In genomic region chr5:136137497-136138220, GRCh38 we compare ENCODE assay signal across 32 cellular contexts. TPM values are rescaled to one million over a fixed set of nuclear protein-coding genes. Genes with fewer than 3 reads are reported as not detected.
A peak's percentile ranks its signal among the peaks of the same experiment; 100 is the strongest.
DNase-seq lines count a peak whose midpoint lies in the region; ATAC-seq, FAIRE-seq and TF ChIP-seq lines count a peak whose summit lies in the region.
"Had no signal": no experiment of that assay in that cellular context is flagged by ENCODE, and none has a peak within 500 bp of the region (broad histone marks: within the 10 kb centered on the region; RNA-seq: fewer than 3 reads in every experiment).

No MANE protein-coding gene starts in this region.

- H2BK5ac ChIP-seq in trophoblast cell (ENCODE audit: low read depth, low read length, poor library complexity), result no peak overlapping the region

- H3K4me1 Mint-ChIP-seq in CD8-positive, alpha-beta T cell (ENCODE audit: low read depth), result peaks cover 44% of the 10 kb centered on the region

- H3K4me3 ChIP-seq in GM23248 (peak overlapping the region; percentile 8; the same call in 1 of the 2 replicates), trophoblast cell (ENCODE audit: low read depth, low read length) (no peak overlapping the region), SJCRH30 (no peak overlapping the region), pancreas (no peak overlapping the region)
- no peak overlapping the region for H3K4me3 ChIP-seq in CD8-positive, alpha-beta T cell (ENCODE audit: low read depth, low read length)
- H3K4me3 ChIP-seq: dorsolateral prefrontal cortex, left lung, tibial nerve had no signal

- H3K79me1 ChIP-seq in trophoblast cell (ENCODE audit: low read length), result peaks cover 5% of the 10 kb centered on the region

- peaks cover 26% of the 10 kb centered on the region for H3F3A ChIP-seq in GM23248 (ENCODE audit: insufficient read depth)

- peaks cover 5% of the 10 kb centered on the region for H3K36me3 Mint-ChIP-seq in CD8-positive, alpha-beta T cell
- H3K36me3 Mint-ChIP-seq: activated CD4-positive, alpha-beta memory T cell treated with anti-CD3 and anti-CD28 coated beads for 36 hours; activated naive CD4-positive, alpha-beta T cell treated with anti-CD3 and anti-CD28 coated beads, Interleukin-2, amount 50 U/mL, for 72 hours; immature natural killer cell; natural killer cell treated with Interleukin-12 subunit alpha and Interleukin-12 subunit beta and Interleukin-15 and Interleukin-18, amount 100 ng/mL, for 72 hours had no signal

- FAIRE-seq in pancreas (lab: Jason Lieb, UNC), result no peak
- FAIRE-seq: HTR-8/SVneo had no signal

- H3K4me2 ChIP-seq in GM23248 (ENCODE audit: unreplicated experiment) (peak overlapping the region; percentile 19), trophoblast cell (ENCODE audit: low read length) (no peak overlapping the region)

- peak; percentile 61 for DNase-seq in GM23248
- DNase-seq in RWPE1 (ENCODE audit: low spot score), result peak; percentile 45
- DNase-seq in trophoblast cell, result no peak
- DNase-seq in NCI-H2081 treated with DMSO at 0.1 percent for 48 hours (lab: John Stamatoyannopoulos, UW), result no peak
- no peak for DNase-seq in SJCRH30
- DNase-seq in pancreas, result no peak
- DNase-seq in CD8-positive, alpha-beta T cell, result no peak
- DNase-seq: activated CD4-positive, alpha-beta memory T cell treated with anti-CD3 and anti-CD28 coated beads for 36 hours; activated CD8-positive, alpha-beta memory T cell treated with anti-CD3 and anti-CD28 coated beads, Interleukin-2, amount 50 U/mL, for 48 hours; aorta; dorsolateral prefrontal cortex; foreskin melanocyte; GDM1; immature natural killer cell; KG1; left lung; midbrain; MV-4-11; NCI-H1694; NCI-H526; Right ventricle myocardium superior; stimulated activated naive CD8-positive, alpha-beta T cell treated with anti-CD3 and anti-CD28 coated beads, Interleukin-15, amount 100 ng/mL, for 72 hours had no signal

- H3K27me3 Mint-ChIP-seq in CD8-positive, alpha-beta T cell (ENCODE audit: low read depth), result no peaks in the 10 kb centered on the region
- H3K27me3 Mint-ChIP-seq: natural killer cell treated with Interleukin-12 subunit alpha and Interleukin-12 subunit beta and Interleukin-15 and Interleukin-18, amount 100 ng/mL, for 72 hours; stimulated activated naive CD8-positive, alpha-beta T cell treated with anti-CD3 and anti-CD28 coated beads, Interleukin-15, amount 100 ng/mL, for 72 hours had no signal

- CTCF ChIA-PET in RWPE1 (lab: Yijun Ruan, JAX), result interaction anchor here (0.6 kb wide), 2 partner anchors 220 to 303 kb away, joined by 3 read pairs; no protein-coding TSS in a partner anchor
- CTCF ChIA-PET in CD8-positive, alpha-beta T cell (lab: Charles Lee), result interaction anchor here (0.8 kb wide), 1 partner anchor 577 kb away, joined by 3 read pairs; no protein-coding TSS in a partner anchor

- peak overlapping the region; percentile 97 for H3K4ac ChIP-seq in trophoblast cell (ENCODE audit: low read depth, low read length)

- H2BK12ac ChIP-seq in trophoblast cell (ENCODE audit: low read length), result no peak overlapping the region

- no peak overlapping the region for H3K23ac ChIP-seq in trophoblast cell (ENCODE audit: low read length)

- no peak overlapping the region for H3K27ac Mint-ChIP-seq in CD8-positive, alpha-beta T cell
- H3K27ac Mint-ChIP-seq: activated CD4-positive, alpha-beta memory T cell treated with anti-CD3 and anti-CD28 coated beads for 36 hours; activated naive CD4-positive, alpha-beta T cell treated with anti-CD3 and anti-CD28 coated beads, Interleukin-2, amount 50 U/mL, for 72 hours; activated T-helper 2 cell treated with anti-CD3 and anti-CD28 coated beads, Interferon-gamma antibody, Interleukin-2, Interleukin-4, amounts not matched to agents 10 μg/mL and 5 μg/mL and 100 μg/mL, durations not matched to agents 14 hours and 24 hours and 36 hours; stimulated activated naive CD8-positive, alpha-beta T cell treated with anti-CD3 and anti-CD28 coated beads, Interleukin-15, amount 100 ng/mL, for 72 hours had no signal

- H3K36me3 ChIP-seq in GM23248 (ENCODE audit: low read depth) (no peaks in the 10 kb centered on the region), trophoblast cell (ENCODE audit: control insufficient read depth in 1 of 2, insufficient read depth in 2 of 2, low read length in 2 of 2) (no peaks in the 10 kb centered on the region), SJCRH30 (0 out of 2 replicates have a peak, but pooled peaks cover 8% of the 10 kb centered on the region), pancreas (no peaks in the 10 kb centered on the region)
- no peaks in the 10 kb centered on the region for H3K36me3 ChIP-seq in CD8-positive, alpha-beta T cell (ENCODE audit: insufficient read depth, low read length)
- H3K36me3 ChIP-seq: left lung, tibial nerve had no signal

- no peak overlapping the region for H4K12ac ChIP-seq in trophoblast cell (ENCODE audit: low read depth, low read length)

- no peak overlapping the region for H4K8ac ChIP-seq in trophoblast cell (ENCODE audit: low read depth, low read length)

- intact Hi-C loops in pancreas (cut with DNase I), result loop anchor here in 1 of 3 donors (10.0 kb wide), 1 partner anchor 63 kb away; no protein-coding TSS in a partner anchor
- intact Hi-C loops in CD8-positive, alpha-beta T cell (cut with DNase I, micrococcal nuclease), result no loop called here

- POLR2A ChIA-PET in RWPE1 (lab: Yijun Ruan, JAX; ENCODE audit: low non-redundant PET), result interaction anchor here (0.6 kb wide), 1 partner anchor 111 kb away, joined by 3 read pairs; no protein-coding TSS in a partner anchor
- POLR2A ChIA-PET in CD8-positive, alpha-beta T cell (lab: Charles Lee), result no interaction called here

- no peaks in the 10 kb centered on the region for H3K9me2 ChIP-seq in GM23248 (ENCODE audit: insufficient read depth)

- TF ChIP-seq CTCF in RWPE1 (conservative IDR thresholded peaks at IDR 0.05; ENCODE audit: low read depth), result no peak
- TF ChIP-seq CTCF in pancreas (IDR thresholded peaks at IDR 0.05), result no peak
- TF ChIP-seq CTCF in CD8-positive, alpha-beta T cell (IDR thresholded peaks at IDR 0.05), result no peak

- no peak overlapping the region for H3K18ac ChIP-seq in trophoblast cell (ENCODE audit: low read length)

- H2AFZ ChIP-seq in GM23248 (no peak overlapping the region), trophoblast cell (ENCODE audit: insufficient read depth, low read length, poor library complexity) (no peak overlapping the region)
- H2AFZ ChIP-seq: parathyroid adenoma had no signal

- H3K4me1 ChIP-seq in GM23248 (ENCODE audit: insufficient read depth), result peaks cover 46% of the 10 kb centered on the region
- H3K4me1 ChIP-seq in trophoblast cell (ENCODE audit: control insufficient read depth in 1 of 2, insufficient read depth in 2 of 2, low read length in 2 of 2), result peaks cover 0 to 4% of the 10 kb centered on the region in 2 experiments
- peaks cover 3% of the 10 kb centered on the region for H3K4me1 ChIP-seq in SJCRH30
- H3K4me1 ChIP-seq in pancreas, result peaks cover 11 to 29% (median 21%) of the 10 kb centered on the region in 3 donors
- peaks cover 4% of the 10 kb centered on the region for H3K4me1 ChIP-seq in CD8-positive, alpha-beta T cell (ENCODE audit: insufficient read depth, low read length)

- H3K27me3 ChIP-seq in GM23248 (replicated peaks; ENCODE audit: insufficient read depth), result no peaks in the 10 kb centered on the region
- no peaks in the 10 kb centered on the region for H3K27me3 ChIP-seq in trophoblast cell (ENCODE audit: insufficient read depth, low read length)
- H3K27me3 ChIP-seq in SJCRH30, result no peaks in the 10 kb centered on the region
- no peaks in the 10 kb centered on the region for H3K27me3 ChIP-seq in pancreas
- no peaks in the 10 kb centered on the region for H3K27me3 ChIP-seq in CD8-positive, alpha-beta T cell (ENCODE audit: insufficient read depth, low read length)
- H3K27me3 ChIP-seq: dorsolateral prefrontal cortex, left lung, tibial nerve had no signal

- whole genome bisulfite sequencing in GM23248 (ENCODE audit: low coverage in 1 of 2, low lambda C conversion rate in 2 of 2, missing lambda C conversion rate in 2 of 2), 2 experiments, result 10 to 12% methylated on average over 2 of the region's 2 CpGs
- no CpG with 5 or more reads among the region's 2 CpGs for WGBS in trophoblast cell (ENCODE audit: extremely low coverage, insufficient coverage, insufficient read length)
- 61 to 68% methylated on average over 2 of the region's 2 CpGs for WGBS in pancreas, 2 donors

- no peaks in the 10 kb centered on the region for H3K9me3 Mint-ChIP-seq in CD8-positive, alpha-beta T cell
- H3K9me3 Mint-ChIP-seq: activated CD4-positive, alpha-beta memory T cell treated with anti-CD3 and anti-CD28 coated beads for 36 hours; activated naive CD4-positive, alpha-beta T cell treated with anti-CD3 and anti-CD28 coated beads, Interleukin-2, amount 50 U/mL, for 72 hours; activated T-helper 2 cell treated with anti-CD3 and anti-CD28 coated beads, Interferon-gamma antibody, Interleukin-2, Interleukin-4, amounts not matched to agents 10 μg/mL and 5 μg/mL and 100 μg/mL, durations not matched to agents 14 hours and 24 hours and 36 hours; immature natural killer cell; natural killer cell treated with Interleukin-12 subunit alpha and Interleukin-12 subunit beta and Interleukin-15 and Interleukin-18, amount 100 ng/mL, for 72 hours; stimulated activated naive CD8-positive, alpha-beta T cell treated with anti-CD3 and anti-CD28 coated beads, Interleukin-15, amount 100 ng/mL, for 72 hours had no signal

- in situ Hi-C loops in GM23248 (cut with MboI), result no loop called here

- no peak overlapping the region for H4K91ac ChIP-seq in trophoblast cell (ENCODE audit: low read depth, low read length)

- no peak overlapping the region for H3K4me3 Mint-ChIP-seq in CD8-positive, alpha-beta T cell
- H3K4me3 Mint-ChIP-seq: activated CD4-positive, alpha-beta memory T cell treated with anti-CD3 and anti-CD28 coated beads for 36 hours; immature natural killer cell; natural killer cell treated with Interleukin-12 subunit alpha and Interleukin-12 subunit beta and Interleukin-15 and Interleukin-18, amount 100 ng/mL, for 72 hours; stimulated activated naive CD8-positive, alpha-beta T cell treated with anti-CD3 and anti-CD28 coated beads, Interleukin-15, amount 100 ng/mL, for 72 hours had no signal

- peaks cover 48% of the 10 kb centered on the region for H4K20me1 ChIP-seq in GM23248 (ENCODE audit: insufficient read depth)

- ATAC-seq in esophagus mucosa (peak; percentile 70), pancreas (no peak)
- ATAC-seq in CD8-positive, alpha-beta T cell, result no peak
- ATAC-seq: activated CD4-positive, CD25-positive, alpha-beta regulatory T cell treated with anti-CD3 and anti-CD28 coated beads, Interleukin-2, amount 50 U/mL, for 24 hours; activated naive CD4-positive, alpha-beta T cell treated with anti-CD3 and anti-CD28 coated beads, Interleukin-2, amount 50 U/mL, for 72 hours; left lung; natural killer cell treated with Interleukin-12 subunit alpha and Interleukin-12 subunit beta and Interleukin-15 and Interleukin-18, amount 100 ng/mL, for 72 hours; sciatic nerve; stimulated activated naive CD8-positive, alpha-beta T cell treated with anti-CD3 and anti-CD28 coated beads, Interleukin-15, amount 100 ng/mL, for 72 hours had no signal

- no peak overlapping the region for H2AK5ac ChIP-seq in trophoblast cell (ENCODE audit: low read length)

- H2BK120ac ChIP-seq in trophoblast cell (ENCODE audit: insufficient read depth, low read length, poor library complexity), result no peak overlapping the region

- peak overlapping the region; percentile 58 for H3K27ac ChIP-seq in GM23248
- no peak overlapping the region for H3K27ac ChIP-seq in RWPE1
- H3K27ac ChIP-seq in trophoblast cell (ENCODE audit: low read depth, low read length), result no peak overlapping the region
- H3K27ac ChIP-seq in SJCRH30, result no peak overlapping the region
- H3K27ac ChIP-seq in pancreas, result no peak overlapping the region
- H3K27ac ChIP-seq in CD8-positive, alpha-beta T cell (ENCODE audit: low read depth, low read length), result no peak overlapping the region
- H3K27ac ChIP-seq: dorsolateral prefrontal cortex, left lung, parathyroid adenoma, tibial nerve had no signal

- H3K14ac ChIP-seq in trophoblast cell (ENCODE audit: low read length), result no peak overlapping the region

- H3K9ac ChIP-seq in GM23248 (peak overlapping the region; percentile 27; the same call in 1 of the 2 replicates), trophoblast cell (ENCODE audit: low read length) (no peak overlapping the region)
- H3K9ac ChIP-seq: parathyroid adenoma had no signal

- peaks cover 100% of the 10 kb centered on the region for H3K79me2 ChIP-seq in GM23248 (ENCODE audit: insufficient read depth)
- H3K79me2 ChIP-seq in trophoblast cell (ENCODE audit: control insufficient read depth, insufficient read depth, low read length, poor library complexity), result peaks cover 18% of the 10 kb centered on the region

- H3K9me3 ChIP-seq in GM23248 (ENCODE audit: low read depth), result no peaks in the 10 kb centered on the region
- H3K9me3 ChIP-seq in trophoblast cell (ENCODE audit: insufficient read depth, low read depth, low read length), result no peaks in the 10 kb centered on the region
- H3K9me3 ChIP-seq in SJCRH30 (replicated peaks), result no peaks in the 10 kb centered on the region
- H3K9me3 ChIP-seq in pancreas, result no peaks in the 10 kb centered on the region
- H3K9me3 ChIP-seq in CD8-positive, alpha-beta T cell (ENCODE audit: low read length), result no peaks in the 10 kb centered on the region
- H3K9me3 ChIP-seq: left lung, tibial nerve had no signal

RNA-seq across cellular contexts. Expression of gene SMAD5, which starts 5.0 kb away (rescaled TPM):
- total RNA-seq in GM23248 (2014; rRNA removed; shearing (Covaris generic)), result 50.5 and 53.1 TPM in 2 replicates
- polyA plus RNA-seq in GM23248 (2016; fragmentation: Nextera tagmentation; extraction: Ambion mirVana) (44.0 and 50.0 TPM in 2 replicates), pancreas (1 to 10 TPM; 4.3 to 8.8 TPM)
- total RNA-seq in esophagus mucosa (46.8 TPM), pancreas (10 to 100 TPM; 18.5 to 46.1 (median 23.4) TPM)
- polyA plus RNA-seq in trophoblast cell (2013), result 16.4 and 16.7 TPM in 2 replicates
- total RNA-seq in SJCRH30 (2014; rRNA removed; shearing (Covaris generic)), result 63.4 and 79.5 TPM in 2 replicates
- 10 to 100 TPM; 11.8 to 13.0 TPM for total RNA-seq in CD8-positive, alpha-beta T cell

RNA-seq across cellular contexts. Expression of gene SMIM32, which starts 55.3 kb away (rescaled TPM):
- not detected in 2 replicates for total RNA-seq in GM23248 (2014; rRNA removed; shearing (Covaris generic))
- not detected in 2 replicates for polyA plus RNA-seq in GM23248 (2016; fragmentation: Nextera tagmentation; extraction: Ambion mirVana)
- total RNA-seq in esophagus mucosa, result not detected
- 2.0 and 2.4 TPM in 2 replicates for polyA plus RNA-seq in trophoblast cell (2013)
- total RNA-seq in SJCRH30 (2014; rRNA removed; shearing (Covaris generic)), result 0.06 TPM in 1 of 2 replicates, not detected in the other
- total RNA-seq in pancreas, result under 1 TPM in 5 of 6 donors, not detected in 1; 0.12 to 0.46 (median 0.32) TPM
- polyA plus RNA-seq in pancreas, result 1 to 10 TPM; 1.7 to 4.2 TPM
- not detected for total RNA-seq in CD8-positive, alpha-beta T cell
- total RNA-seq: activated CD4-positive, alpha-beta memory T cell treated with anti-CD3 and anti-CD28 coated beads for 36 hours; activated naive CD4-positive, alpha-beta T cell treated with anti-CD3 and anti-CD28 coated beads, Interleukin-2, amount 50 U/mL, for 72 hours; activated T-helper 2 cell treated with anti-CD3 and anti-CD28 coated beads, Interferon-gamma antibody, Interleukin-2, Interleukin-4, amounts not matched to agents 10 μg/mL and 5 μg/mL and 100 μg/mL, durations not matched to agents 14 hours and 24 hours and 36 hours; epithelial cell of proximal tubule; left lung; natural killer cell treated with Interleukin-12 subunit alpha and Interleukin-12 subunit beta and Interleukin-15 and Interleukin-18, amount 100 ng/mL, for 72 hours; Right ventricle myocardium superior; sciatic nerve; tibial nerve had no signal
- polyA plus RNA-seq: immature natural killer cell had no signal

Comparison
In these comparisons a context has a peak if more than half of its experiments do, and no peak if none do; other contexts are left out.
1. DNase-seq: peak in GM23248 (single experiment) and RWPE1 (single experiment); none in trophoblast cell (0 of 2), NCI-H2081 treated with DMSO at 0.1 percent for 48 hours (single experiment), SJCRH30 (0 of 2), pancreas (0 of 6) and CD8-positive, alpha-beta T cell (0 of 7).